Comparison of ENCODE assay signal across 1 cellular context in the genomic region with DNA sequence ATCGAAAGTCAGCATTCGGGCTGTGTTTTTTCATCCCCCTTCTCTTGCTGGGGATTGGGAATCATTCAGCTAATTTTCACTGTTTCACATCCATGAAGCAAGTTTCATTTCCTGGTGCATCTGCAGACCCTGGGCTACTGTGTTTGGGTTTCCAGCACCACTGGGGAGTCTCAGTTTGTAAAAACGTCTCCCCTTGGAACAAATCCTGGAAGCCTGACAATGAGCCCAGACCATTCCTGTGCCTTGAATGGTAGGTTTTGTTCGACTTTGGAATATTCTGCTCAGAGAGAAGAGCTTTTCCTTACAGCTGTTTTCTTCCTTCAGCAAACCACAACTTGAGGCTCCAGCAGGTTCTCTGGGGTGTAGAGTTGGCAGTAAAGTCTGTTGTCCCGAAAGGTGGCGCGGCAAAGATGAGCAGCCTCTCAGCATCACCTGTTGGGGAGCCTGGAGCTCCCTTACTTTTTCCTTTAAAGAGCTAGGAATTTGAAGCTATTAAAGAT.
TF ChIP-seq lines count a peak whose summit lies in the region.

No MANE protein-coding gene starts in this region.

TF ChIP-seq in GM12878, 131 proteins besides CTCF, POLR2A, EP300 and RAD21 (continued from another document):
- TF ChIP-seq, protein P1, sequence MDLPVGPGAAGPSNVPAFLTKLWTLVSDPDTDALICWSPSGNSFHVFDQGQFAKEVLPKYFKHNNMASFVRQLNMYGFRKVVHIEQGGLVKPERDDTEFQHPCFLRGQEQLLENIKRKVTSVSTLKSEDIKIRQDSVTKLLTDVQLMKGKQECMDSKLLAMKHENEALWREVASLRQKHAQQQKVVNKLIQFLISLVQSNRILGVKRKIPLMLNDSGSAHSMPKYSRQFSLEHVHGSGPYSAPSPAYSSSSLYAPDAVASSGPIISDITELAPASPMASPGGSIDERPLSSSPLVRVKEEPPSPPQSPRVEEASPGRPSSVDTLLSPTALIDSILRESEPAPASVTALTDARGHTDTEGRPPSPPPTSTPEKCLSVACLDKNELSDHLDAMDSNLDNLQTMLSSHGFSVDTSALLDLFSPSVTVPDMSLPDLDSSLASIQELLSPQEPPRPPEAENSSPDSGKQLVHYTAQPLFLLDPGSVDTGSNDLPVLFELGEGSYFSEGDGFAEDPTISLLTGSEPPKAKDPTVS (IDR thresholded peaks at IDR 0.05; ENCODE audit: low read depth, low read length), result no peak
- TF ChIP-seq ZNF207 (IDR thresholded peaks at IDR 0.05; ENCODE audit: borderline replicate concordance) (no peak), JUNB (IDR thresholded peaks at IDR 0.05) (no peak), ZNF384 (IDR thresholded peaks at IDR 0.05; ENCODE audit: borderline replicate concordance, low read depth, low read length) (no peak)
